In the genomic region with DNA sequence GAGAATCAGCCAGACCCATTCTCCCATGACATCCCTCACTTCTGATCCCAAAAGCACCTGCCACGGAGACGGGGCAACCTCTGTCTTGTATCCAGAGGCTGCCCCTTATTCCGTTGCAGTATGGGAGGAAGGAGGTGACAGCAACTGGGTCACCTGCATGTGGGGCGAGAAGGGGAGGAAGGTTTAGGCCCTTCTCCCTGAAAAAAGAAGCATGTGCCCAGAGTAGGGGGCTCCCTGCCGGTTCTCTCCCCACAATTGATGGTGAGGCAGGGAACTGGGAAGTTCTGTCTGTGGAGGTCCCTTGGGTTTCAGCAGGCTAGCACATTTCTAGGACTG, we compare ENCODE assay signal across 16 cellular contexts.
"Had no signal": no experiment of that assay in that cellular context is flagged by ENCODE, and none has a peak within 500 bp of the region (broad histone marks: within the 10 kb centered on the region; RNA-seq: fewer than 3 reads in every experiment).

No MANE protein-coding gene starts in this region.

- DNase-seq: activated CD4-positive, alpha-beta T cell treated with anti-CD3 and anti-CD28 coated beads for 36 hours; activated effector memory CD4-positive, alpha-beta T cell treated with anti-CD3 and anti-CD28 coated beads, Interleukin-2, amount 50 U/mL, for 16 hours; activated T-cell treated with anti-CD3 and anti-CD28 coated beads, Interleukin-2, amount 50 U/mL, for 4 hours; caudate nucleus; occipital lobe; right cardiac atrium; T1000; tibial artery had no signal

- H3K4me3 ChIP-seq: colonic mucosa, esophagus muscularis mucosa, prostate gland, tibial artery, vagina had no signal

- H3K4me3 Mint-ChIP-seq: activated CD4-positive, alpha-beta memory T cell treated with anti-CD3 and anti-CD28 coated beads for 36 hours; activated CD4-positive, alpha-beta T cell treated with anti-CD3 and anti-CD28 coated beads for 36 hours; activated T-cell treated with anti-CD3 and anti-CD28 coated beads, Interleukin-2, amount 50 U/mL, for 4 hours; natural killer cell treated with Interleukin-12 subunit alpha and Interleukin-12 subunit beta and Interleukin-15 and Interleukin-18, amount 100 ng/mL, for 72 hours had no signal

- H3K9me3 Mint-ChIP-seq: activated CD4-positive, alpha-beta memory T cell treated with anti-CD3 and anti-CD28 coated beads for 36 hours; activated naive CD4-positive, alpha-beta T cell treated with anti-CD3 and anti-CD28 coated beads, Interleukin-2, amount 50 U/mL, for 72 hours; activated T-cell treated with anti-CD3 and anti-CD28 coated beads, Interleukin-2, amount 50 U/mL, for 4 hours; natural killer cell treated with Interleukin-12 subunit alpha and Interleukin-12 subunit beta and Interleukin-15 and Interleukin-18, amount 100 ng/mL, for 72 hours had no signal

- ATAC-seq: activated CD4-positive, alpha-beta T cell treated with anti-CD3 and anti-CD28 coated beads for 36 hours; activated T-cell treated with anti-CD3 and anti-CD28 coated beads, Interleukin-2, amount 50 U/mL, for 4 hours; right cardiac atrium had no signal

- H3K27ac ChIP-seq: colonic mucosa, esophagus muscularis mucosa, prostate gland, tibial artery, vagina, WERI-Rb-1 had no signal

- H3K27me3 ChIP-seq: colonic mucosa, esophagus muscularis mucosa, tibial artery, vagina had no signal

- H3K27me3 Mint-ChIP-seq: activated CD4-positive, alpha-beta memory T cell treated with anti-CD3 and anti-CD28 coated beads for 36 hours; activated CD4-positive, alpha-beta T cell treated with anti-CD3 and anti-CD28 coated beads for 36 hours; natural killer cell treated with Interleukin-12 subunit alpha and Interleukin-12 subunit beta and Interleukin-15 and Interleukin-18, amount 100 ng/mL, for 72 hours had no signal

- H3K27ac Mint-ChIP-seq: activated CD4-positive, alpha-beta memory T cell treated with anti-CD3 and anti-CD28 coated beads for 36 hours; activated CD4-positive, alpha-beta T cell treated with anti-CD3 and anti-CD28 coated beads for 36 hours had no signal

- H3K36me3 Mint-ChIP-seq: activated CD4-positive, alpha-beta memory T cell treated with anti-CD3 and anti-CD28 coated beads for 36 hours; activated naive CD4-positive, alpha-beta T cell treated with anti-CD3 and anti-CD28 coated beads, Interleukin-2, amount 50 U/mL, for 72 hours; natural killer cell treated with Interleukin-12 subunit alpha and Interleukin-12 subunit beta and Interleukin-15 and Interleukin-18, amount 100 ng/mL, for 72 hours had no signal

- H3K9me3 ChIP-seq: colonic mucosa, esophagus muscularis mucosa, prostate gland, tibial artery, vagina had no signal

- H3K36me3 ChIP-seq: colonic mucosa, esophagus muscularis mucosa, prostate gland, tibial artery, vagina, WERI-Rb-1 had no signal

- H3K4me1 ChIP-seq: colonic mucosa, prostate gland, tibial artery had no signal
